Comparison of ENCODE assay signal across 8 cellular contexts in the genomic region with DNA sequence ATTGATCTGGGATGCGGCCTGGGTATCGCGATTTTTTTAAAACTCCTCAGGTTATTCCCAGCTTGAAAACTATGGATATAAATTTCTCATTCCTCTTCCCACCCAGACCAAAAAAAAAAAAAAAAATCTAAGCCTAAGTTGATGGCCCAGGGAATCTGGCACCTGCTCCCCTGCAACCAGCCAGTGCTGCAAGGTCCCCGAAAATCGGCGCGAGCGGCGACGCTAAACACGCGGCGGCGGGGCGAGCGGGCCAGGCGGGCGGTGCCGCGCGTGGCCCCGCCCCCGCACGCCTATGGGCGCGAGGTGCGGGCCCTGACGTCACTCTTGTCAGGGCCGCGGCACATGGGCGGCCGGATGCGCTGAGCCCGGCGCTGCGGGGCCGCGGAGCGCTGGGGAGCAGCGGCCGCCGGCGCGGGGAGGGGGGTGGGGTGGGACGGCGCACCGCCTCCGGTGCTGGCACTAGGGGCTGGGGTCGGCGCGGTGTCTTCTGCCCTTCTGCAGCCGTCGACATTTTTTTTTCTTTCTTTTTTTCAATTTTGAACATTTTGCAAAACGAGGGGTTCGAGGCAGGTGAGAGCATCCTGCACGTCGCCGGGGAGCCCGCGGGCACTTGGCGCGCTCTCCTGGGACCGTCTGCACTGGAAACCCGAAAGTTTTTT. TPM values are rescaled to one million over a fixed set of nuclear protein-coding genes. Genes with fewer than 3 reads are reported as not detected.
DNase-seq lines count a peak whose midpoint lies in the region; ATAC-seq, FAIRE-seq and TF ChIP-seq lines count a peak whose summit lies in the region.

A gene with protein sequence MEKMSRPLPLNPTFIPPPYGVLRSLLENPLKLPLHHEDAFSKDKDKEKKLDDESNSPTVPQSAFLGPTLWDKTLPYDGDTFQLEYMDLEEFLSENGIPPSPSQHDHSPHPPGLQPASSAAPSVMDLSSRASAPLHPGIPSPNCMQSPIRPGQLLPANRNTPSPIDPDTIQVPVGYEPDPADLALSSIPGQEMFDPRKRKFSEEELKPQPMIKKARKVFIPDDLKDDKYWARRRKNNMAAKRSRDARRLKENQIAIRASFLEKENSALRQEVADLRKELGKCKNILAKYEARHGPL (plus strand): TSS at position 321 of the 659 bp plus-strand sequence. CDS start 525 bp downstream, outside the sequence.

- peak within 1 kb of the TSS; percentile 53 to 75; a peak in 5 of 6 replicates for H3K27ac ChIP-seq in A549

- CTCF ChIA-PET in A549 (lab: Yijun Ruan, JAX) = interaction anchor here (0.9 to 1.6 kb wide), 5 partner anchors 10 to 250 kb away, joined by 3 to 6 read pairs (median 4); no protein-coding TSS in a partner anchor

- H3K9me3 Mint-ChIP-seq in endothelial cell (ENCODE audit: unreplicated experiment) = no peaks in the 10 kb centered on the region

- peaks cover 5% of the 10 kb centered on the region; the same call in 1 of the 3 replicates for H3K9me3 ChIP-seq in A549

- peak within 1 kb of the TSS; percentile 58 for H3K4me3 ChIP-seq in A549

- peak within 1 kb of the TSS; percentile 97 for H3K4me2 ChIP-seq in A549

- WGBS in A549 (ENCODE audit: missing lambda C conversion rate) = 3% methylated on average over 49 of the region's 64 CpGs

- TF ChIP-seq CTCF in A549 (IDR thresholded peaks at IDR 0.05) (no peak), endothelial cell (IDR thresholded peaks at IDR 0.05; ENCODE audit: unreplicated experiment) (no peak)

- DNase-seq in A549 (ENCODE audit: low read depth in 1 of 2, low spot score in 1 of 2) (peak; percentile 77 to 86), NCI-H446 (lab: John Stamatoyannopoulos, UW) (peak; percentile 28 to 86), endothelial cell (ENCODE audit: low spot score) (peak; percentile 54), mesenteric fat pad (ENCODE audit: low spot score) (peak; percentile 92)
- DNase-seq in activated CD8-positive, alpha-beta memory T cell treated with anti-CD3 and anti-CD28 coated beads, Interleukin-2, amount 50 U/mL, for 4 hours = peak; percentile 73
- peak; percentile 17 for DNase-seq in stimulated activated CD8-positive, alpha-beta memory T cell treated with anti-CD3 and anti-CD28 coated beads, Interleukin-12 subunit alpha, Interleukin-12 subunit beta, amount 100 ng/mL, for 24 hours (ENCODE audit: extremely low read depth)

- no peak for FAIRE-seq in A549 (lab: Jason Lieb, UNC)

- H3K4me1 ChIP-seq in A549 = peaks cover 12% of the 10 kb centered on the region; the same call in 1 of the 3 replicates

- H3K27me3 Mint-ChIP-seq in endothelial cell (ENCODE audit: unreplicated experiment) = peaks cover 10% of the 10 kb centered on the region

- POLR2A ChIA-PET in A549 (lab: Yijun Ruan, JAX) = no interaction called here

- H3K4me3 Mint-ChIP-seq in endothelial cell (ENCODE audit: unreplicated experiment) = peak within 1 kb of the TSS; percentile 45

- ATAC-seq in A549 = peak; percentile 88 to 91
- peak; percentile 91 for ATAC-seq in GM18907 (IDR thresholded peaks at IDR 0.05; ENCODE audit: unreplicated experiment)
- peak; percentile 91 for ATAC-seq in HG03159 (IDR thresholded peaks at IDR 0.05; ENCODE audit: unreplicated experiment)

- no peak for TF ChIP-seq EP300 in A549 (IDR thresholded peaks at IDR 0.05)

- no peak within 1 kb of the TSS for H3K27ac Mint-ChIP-seq in endothelial cell (ENCODE audit: unreplicated experiment)

- TF ChIP-seq POLR2A in A549 (IDR thresholded peaks at IDR 0.05; ENCODE audit: low read length) = no peak

- TF ChIP-seq RAD21 in A549 (conservative IDR thresholded peaks at IDR 0.05 in 1 of 2, IDR thresholded peaks at IDR 0.05 in 1 of 2) = no peak; a peak in 1 of 5 replicates

- peaks cover 7% of the 10 kb centered on the region for H3K4me1 Mint-ChIP-seq in endothelial cell (ENCODE audit: unreplicated experiment)

- H3K36me3 Mint-ChIP-seq in endothelial cell (ENCODE audit: low read depth, unreplicated experiment) = no peaks in the 10 kb centered on the region

TF ChIP-seq in A549, 52 proteins besides CTCF, POLR2A, EP300 and RAD21 (continues in another document):
- no peak for TF ChIP-seq HEYL (CRISPR knock-in tag; IDR thresholded peaks at IDR 0.05)
- no peak for TF ChIP-seq HOXA7 (CRISPR knock-in tag; IDR thresholded peaks at IDR 0.05)
- TF ChIP-seq SMC3 (IDR thresholded peaks at IDR 0.05) = peak; percentile 35; the same call in 1 of the 3 replicates
- TF ChIP-seq JUN (IDR thresholded peaks at IDR 0.05) = peak in 1 of 2 experiments; percentile 48; a peak in 1 of 5 replicates
- TF ChIP-seq BHLHE40 (IDR thresholded peaks at IDR 0.05; ENCODE audit: low read depth, low read length) = peak; percentile 58
- peak; percentile 67 for TF ChIP-seq HOXB5 (CRISPR knock-in tag; IDR thresholded peaks at IDR 0.05)
- TF ChIP-seq GATA3 (IDR thresholded peaks at IDR 0.05; ENCODE audit: borderline replicate concordance) = peak; percentile 4; the same call in 1 of the 2 replicates
- no peak for TF ChIP-seq FOSL2 (IDR thresholded peaks at IDR 0.05)
- peak; percentile 53 for TF ChIP-seq FOSL2 (CRISPR knock-in tag; IDR thresholded peaks at IDR 0.05)
- peak; percentile 93 for TF ChIP-seq MYC (IDR thresholded peaks at IDR 0.05; ENCODE audit: borderline replicate concordance, low read length)
- TF ChIP-seq, protein P1, sequence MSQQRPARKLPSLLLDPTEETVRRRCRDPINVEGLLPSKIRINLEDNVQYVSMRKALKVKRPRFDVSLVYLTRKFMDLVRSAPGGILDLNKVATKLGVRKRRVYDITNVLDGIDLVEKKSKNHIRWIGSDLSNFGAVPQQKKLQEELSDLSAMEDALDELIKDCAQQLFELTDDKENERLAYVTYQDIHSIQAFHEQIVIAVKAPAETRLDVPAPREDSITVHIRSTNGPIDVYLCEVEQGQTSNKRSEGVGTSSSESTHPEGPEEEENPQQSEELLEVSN (IDR thresholded peaks at IDR 0.05; ENCODE audit: borderline replicate concordance, low read depth) = peak; percentile 59
- no peak for TF ChIP-seq ZFP36 (IDR thresholded peaks at IDR 0.05; ENCODE audit: borderline replicate concordance, partially characterized antibody)
- TF ChIP-seq, protein P2, sequence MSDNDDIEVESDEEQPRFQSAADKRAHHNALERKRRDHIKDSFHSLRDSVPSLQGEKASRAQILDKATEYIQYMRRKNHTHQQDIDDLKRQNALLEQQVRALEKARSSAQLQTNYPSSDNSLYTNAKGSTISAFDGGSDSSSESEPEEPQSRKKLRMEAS (IDR thresholded peaks at IDR 0.05) = peak; percentile 93
- TF ChIP-seq, protein P3, sequence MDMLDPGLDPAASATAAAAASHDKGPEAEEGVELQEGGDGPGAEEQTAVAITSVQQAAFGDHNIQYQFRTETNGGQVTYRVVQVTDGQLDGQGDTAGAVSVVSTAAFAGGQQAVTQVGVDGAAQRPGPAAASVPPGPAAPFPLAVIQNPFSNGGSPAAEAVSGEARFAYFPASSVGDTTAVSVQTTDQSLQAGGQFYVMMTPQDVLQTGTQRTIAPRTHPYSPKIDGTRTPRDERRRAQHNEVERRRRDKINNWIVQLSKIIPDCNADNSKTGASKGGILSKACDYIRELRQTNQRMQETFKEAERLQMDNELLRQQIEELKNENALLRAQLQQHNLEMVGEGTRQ (IDR thresholded peaks at IDR 0.05) = no peak
- TF ChIP-seq CBX8 (IDR thresholded peaks at IDR 0.05) = no peak
- peak; percentile 82; the same call in 1 of the 2 replicates for TF ChIP-seq NPAS2 (CRISPR knock-in tag; IDR thresholded peaks at IDR 0.05; ENCODE audit: borderline replicate concordance)
- TF ChIP-seq RCOR1 (IDR thresholded peaks at IDR 0.05; ENCODE audit: low read depth, low read length) = no peak
- TF ChIP-seq, protein P4, sequence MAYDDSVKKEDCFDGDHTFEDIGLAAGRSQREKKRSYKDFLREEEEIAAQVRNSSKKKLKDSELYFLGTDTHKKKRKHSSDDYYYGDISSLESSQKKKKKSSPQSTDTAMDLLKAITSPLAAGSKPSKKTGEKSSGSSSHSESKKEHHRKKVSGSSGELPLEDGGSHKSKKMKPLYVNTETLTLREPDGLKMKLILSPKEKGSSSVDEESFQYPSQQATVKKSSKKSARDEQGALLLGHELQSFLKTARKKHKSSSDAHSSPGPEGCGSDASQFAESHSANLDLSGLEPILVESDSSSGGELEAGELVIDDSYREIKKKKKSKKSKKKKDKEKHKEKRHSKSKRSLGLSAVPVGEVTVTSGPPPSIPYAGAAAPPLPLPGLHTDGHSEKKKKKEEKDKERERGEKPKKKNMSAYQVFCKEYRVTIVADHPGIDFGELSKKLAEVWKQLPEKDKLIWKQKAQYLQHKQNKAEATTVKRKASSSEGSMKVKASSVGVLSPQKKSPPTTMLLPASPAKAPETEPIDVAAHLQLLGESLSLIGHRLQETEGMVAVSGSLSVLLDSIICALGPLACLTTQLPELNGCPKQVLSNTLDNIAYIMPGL (CRISPR knock-in tag; IDR thresholded peaks at IDR 0.05; ENCODE audit: borderline replicate concordance) = no peak
- TF ChIP-seq, protein P5, sequence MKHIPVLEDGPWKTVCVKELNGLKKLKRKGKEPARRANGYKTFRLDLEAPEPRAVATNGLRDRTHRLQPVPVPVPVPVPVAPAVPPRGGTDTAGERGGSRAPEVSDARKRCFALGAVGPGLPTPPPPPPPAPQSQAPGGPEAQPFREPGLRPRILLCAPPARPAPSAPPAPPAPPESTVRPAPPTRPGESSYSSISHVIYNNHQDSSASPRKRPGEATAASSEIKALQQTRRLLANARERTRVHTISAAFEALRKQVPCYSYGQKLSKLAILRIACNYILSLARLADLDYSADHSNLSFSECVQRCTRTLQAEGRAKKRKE (CRISPR knock-in tag; IDR thresholded peaks at IDR 0.05; ENCODE audit: low read depth) = 0 out of 2 replicates have a peak, but pooled peaks have one; percentile 20
- no peak for TF ChIP-seq RARB (CRISPR knock-in tag; IDR thresholded peaks at IDR 0.05)
- TF ChIP-seq ZC3H11A (IDR thresholded peaks at IDR 0.05) = no peak
- peak; percentile 59; the same call in 1 of the 2 replicates for TF ChIP-seq RFX5 (IDR thresholded peaks at IDR 0.05)
- no peak for TF ChIP-seq ZNF302 (CRISPR knock-in tag; IDR thresholded peaks at IDR 0.05)

RNA-seq across cellular contexts. Expression of the gene that starts here (rescaled TPM):
- polyA plus RNA-seq in A549 (2011; rRNA removed) (1.0 and 1.4 TPM in 2 replicates), A549 (2017; fragmentation: RNase III; extraction: RNeasy Plus Mini Kit Qiagen cat#74134 plus additional on column Dnase treatment) (0.31 to 0.71 TPM (median 0.35 TPM) in 3 replicates)
- polyA plus RNA-seq in A549 (2012; cell fraction: cytosol; rRNA removed) = 0.29 and 0.47 TPM in 2 replicates
- polyA plus RNA-seq in A549 (2012; cell fraction: nucleus; rRNA removed) = 0.28 and 0.56 TPM in 2 replicates
- 3.8 and 3.9 TPM in 2 replicates for polyA minus RNA-seq in A549 (2011; rRNA and poly(A)+ RNA removed)
- total RNA-seq in endothelial cell (ENCODE audit: unreplicated experiment) (not detected), mesenteric fat pad (3.3 TPM)

Comparison
In these comparisons a context has a peak if more than half of its experiments do, and no peak if none do; other contexts are left out.
1. Peak in every context shown above with its lines: DNase-seq, ATAC-seq, H3K4me3 ChIP-seq and H3K27ac ChIP-seq.
2. Peak in DNase-seq in endothelial cell; RNA of the gene not detected or under 1 TPM.
3. DNase-seq: peak in every context shown above with its lines; median percentile 92 in mesenteric fat pad; 82 in A549; 73 in activated CD8-positive, alpha-beta memory T cell treated with anti-CD3 and anti-CD28 coated beads, Interleukin-2, amount 50 U/mL, for 4 hours; 57 in NCI-H446; 54 in endothelial cell; 17 in stimulated activated CD8-positive, alpha-beta memory T cell treated with anti-CD3 and anti-CD28 coated beads, Interleukin-12 subunit alpha, Interleukin-12 subunit beta, amount 100 ng/mL, for 24 hours.